Comparison of ENCODE assay signal across 20 cellular contexts in the genomic region with DNA sequence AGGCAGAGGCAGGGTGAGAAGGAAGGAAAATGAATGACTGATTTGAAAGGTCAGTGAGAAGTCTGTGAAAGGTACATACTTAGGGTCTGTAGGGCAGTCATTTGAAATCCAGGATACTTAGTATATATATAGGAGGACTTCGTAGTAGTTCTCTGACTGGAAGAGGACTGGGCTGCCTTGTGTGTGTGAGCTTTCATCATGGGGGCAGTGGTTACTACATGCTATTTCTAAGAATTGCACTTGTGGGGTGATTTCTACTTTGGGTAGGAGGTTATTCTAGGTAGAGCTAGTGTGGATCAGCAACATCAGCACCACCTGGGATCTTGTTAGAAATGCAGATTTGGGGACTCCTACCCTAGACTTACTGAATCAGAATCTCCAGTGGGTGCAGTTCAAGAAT.
DNase-seq lines count a peak whose midpoint lies in the region; ATAC-seq and TF ChIP-seq lines count a peak whose summit lies in the region.
"Had no signal": no experiment of that assay in that cellular context is flagged by ENCODE, and none has a peak within 500 bp of the region (broad histone marks: within the 10 kb centered on the region; RNA-seq: fewer than 3 reads in every experiment).

No MANE protein-coding gene starts in this region.

- H3F3A ChIP-seq in DOHH2 (ENCODE audit: control insufficient read depth, insufficient read depth): peaks cover 9% of the 10 kb centered on the region; the same call in 1 of the 2 replicates

- peak overlapping the region in 8 of 11 experiments; percentile 24 to 58 (median 44); a peak in 15 of 22 replicates for H3K4me2 ChIP-seq in BLaER1 treated with 17β-estradiol and CSF1 and Interleukin-3, amounts not matched to agents 10 nM and 100 nM
- H3K4me2 ChIP-seq in DOHH2 (ENCODE audit: low read length): peak overlapping the region; percentile 81
- H3K4me2 ChIP-seq: A549 had no signal

- DNase-seq in activated CD4-positive, CD25-positive, alpha-beta regulatory T cell treated with anti-CD3 and anti-CD28 coated beads, Interleukin-2, amount 50 U/mL, for 72 hours: no peak
- DNase-seq in 8988T (no peak), Right ventricle myocardium inferior (ENCODE audit: missing footprints) (no peak)
- DNase-seq: AML-193; C1 segment of cervical spinal cord; CD4-positive, CD25-positive, alpha-beta regulatory T cell; CD8-positive, alpha-beta memory T cell; COR-L47; DMS 273 treated with DMSO at 0.1 percent for 48 hours; GDM1; GOT3; H7; HFFc6; IMR-90 had no signal

- intact Hi-C loops in Right ventricle myocardium inferior (cut with DNase I): no loop called here

- no peaks in the 10 kb centered on the region for H3K36me3 ChIP-seq in BLaER1 treated with 17β-estradiol and CSF1 and Interleukin-3, amounts not matched to agents 10 nM and 100 nM
- H3K36me3 ChIP-seq in DOHH2 (ENCODE audit: control insufficient read depth, low read length): no peaks in the 10 kb centered on the region

- H3K9me3 ChIP-seq in BLaER1 treated with 17β-estradiol and CSF1 and Interleukin-3, amounts not matched to agents 10 nM and 100 nM (replicated peaks in 1 of 11): peaks cover 0 to 5% (median 0%) of the 10 kb centered on the region in 11 experiments; a peak in 4 of 22 replicates
- H3K9me3 ChIP-seq in DOHH2 (ENCODE audit: control insufficient read depth, insufficient read depth, low read length): no peaks in the 10 kb centered on the region
- H3K9me3 ChIP-seq: A549 had no signal

- ATAC-seq in Right ventricle myocardium inferior: no peak
- ATAC-seq: A549, HCT116, K562 had no signal

- no peaks in the 10 kb centered on the region for H3K27me3 ChIP-seq in BLaER1 treated with 17β-estradiol and CSF1 and Interleukin-3, amounts not matched to agents 10 nM and 100 nM
- H3K27me3 ChIP-seq in DOHH2 (ENCODE audit: control insufficient read depth, low read length): no peaks in the 10 kb centered on the region

- peaks cover 15 to 70% (median 51%) of the 10 kb centered on the region in 10 experiments for H3K4me1 ChIP-seq in BLaER1 treated with 17β-estradiol and CSF1 and Interleukin-3, amounts not matched to agents 10 nM and 100 nM
- H3K4me1 ChIP-seq in DOHH2 (ENCODE audit: control insufficient read depth, low read length): peaks cover 81% of the 10 kb centered on the region

- H3K4me3 ChIP-seq in BLaER1 treated with 17β-estradiol and CSF1 and Interleukin-3, amounts not matched to agents 10 nM and 100 nM: no peak overlapping the region
- no peak overlapping the region for H3K4me3 ChIP-seq in DOHH2 (ENCODE audit: low read length)
- H3K4me3 ChIP-seq: A549, K562 had no signal

- no peak overlapping the region for H3K9ac ChIP-seq in BLaER1 treated with 17β-estradiol and CSF1 and Interleukin-3, amounts not matched to agents 10 nM and 100 nM

- H4K20me1 ChIP-seq in BLaER1 treated with 17β-estradiol and CSF1 and Interleukin-3, amounts not matched to agents 10 nM and 100 nM: peaks cover 5 to 69% (median 44%) of the 10 kb centered on the region in 11 experiments; a peak in 15 of 22 replicates
- peaks cover 14% of the 10 kb centered on the region; the same call in 1 of the 2 replicates for H4K20me1 ChIP-seq in DOHH2 (ENCODE audit: control insufficient read depth, insufficient read depth, low read depth, low read length)

- no peaks in the 10 kb centered on the region for H3K9me2 ChIP-seq in DOHH2 (replicated peaks; ENCODE audit: control insufficient read depth, low read length)

- H3K79me2 ChIP-seq in DOHH2 (ENCODE audit: control insufficient read depth, low read length): peaks cover 99% of the 10 kb centered on the region

- no peak for TF ChIP-seq CTCF in DOHH2 (IDR thresholded peaks at IDR 0.05; ENCODE audit: low read depth, low read length, poor library complexity, severe bottlenecking)
- TF ChIP-seq CTCF in VCaP (conservative IDR thresholded peaks at IDR 0.05): no peak

- no peak overlapping the region for H3K27ac ChIP-seq in BLaER1 treated with 17β-estradiol and CSF1 and Interleukin-3, amounts not matched to agents 10 nM and 100 nM
- H3K27ac ChIP-seq in DOHH2 (ENCODE audit: low read depth, low read length): no peak overlapping the region
- peak overlapping the region; percentile 78 for H3K27ac ChIP-seq in VCaP
- H3K27ac ChIP-seq: A549 had no signal
